In the genomic region with DNA sequence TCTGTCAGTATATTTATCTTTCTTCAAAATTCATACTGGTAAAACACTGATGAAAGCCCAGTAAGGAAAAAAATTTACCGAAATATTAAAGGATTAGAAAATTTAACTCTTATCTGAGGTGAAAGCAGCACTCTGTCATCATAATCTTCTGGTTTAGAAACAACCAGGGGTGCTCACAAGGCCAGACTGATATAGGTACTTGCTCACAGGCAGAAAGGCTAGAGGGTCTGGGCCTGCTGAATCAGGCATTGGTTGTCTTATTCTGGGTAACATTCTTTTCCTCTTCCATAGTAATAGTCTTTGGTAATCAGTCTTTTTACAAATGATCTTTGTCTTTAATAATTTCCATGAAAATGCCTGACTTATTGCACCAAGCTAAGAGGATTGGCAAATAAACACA, we compare ENCODE assay signal across 24 cellular contexts.
"Had no signal": no experiment of that assay in that cellular context is flagged by ENCODE, and none has a peak within 500 bp of the region (broad histone marks: within the 10 kb centered on the region; RNA-seq: fewer than 3 reads in every experiment).

No MANE protein-coding gene starts in this region.

- H3K4me1 ChIP-seq: breast epithelium, colonic mucosa, left lung, parathyroid adenoma, thyroid gland, upper lobe of right lung had no signal

- H3K27me3 Mint-ChIP-seq: activated CD4-positive, alpha-beta T cell treated with anti-CD3 and anti-CD28 coated beads, Interleukin-2, amount 10 ng/mL, durations not matched to agents 24 days and 14 days; activated CD8-positive, alpha-beta memory T cell treated with anti-CD3 and anti-CD28 coated beads, Interleukin-2, amount 10 ng/mL, durations not matched to agents 7 days and 5 days; activated CD8-positive, alpha-beta T cell treated with anti-CD3 and anti-CD28 coated beads for 36 hours; activated naive CD4-positive, alpha-beta T cell treated with anti-CD3 and anti-CD28 coated beads, Interleukin-2, amount 50 U/mL, for 24 hours; effector memory CD8-positive, alpha-beta T cell; natural killer cell treated with Interleukin-12 subunit alpha and Interleukin-12 subunit beta and Interleukin-15 and Interleukin-18, amount 100 ng/mL, for 72 hours; stimulated activated naive CD8-positive, alpha-beta T cell treated with anti-CD3 and anti-CD28 coated beads, Interleukin-15, Interleukin-2, amounts not matched to agents 100 ng/mL and 50 ng/mL, for 24 hours had no signal

- FAIRE-seq: endothelial cell of umbilical vein had no signal

- DNase-seq: activated CD4-positive, alpha-beta T cell treated with anti-CD3 and anti-CD28 coated beads, Interleukin-2, amount 10 ng/mL, durations not matched to agents 24 days and 14 days; activated CD8-positive, alpha-beta memory T cell treated with anti-CD3 and anti-CD28 coated beads, Interleukin-2, amount 10 ng/mL, durations not matched to agents 7 days and 5 days; activated CD8-positive, alpha-beta T cell treated with anti-CD3 and anti-CD28 coated beads for 36 hours; activated gamma-delta T cell; activated T-cell treated with anti-CD3 and anti-CD28 coated beads for 4 hours; aorta; colonic mucosa; dorsolateral prefrontal cortex; effector memory CD8-positive, alpha-beta T cell; kidney glomerular epithelial cell; left lung; right cardiac atrium; stimulated activated CD4-positive, alpha-beta T cell treated with anti-CD3 and anti-CD28 coated beads, Interleukin-12 subunit alpha, Interleukin-12 subunit beta, amount 100 ng/mL, for 4 hours; stimulated activated CD4-positive, alpha-beta T cell treated with anti-CD3 and anti-CD28 coated beads, Interleukin-4, amount 100 ng/mL, for 4 hours; substantia nigra; thyroid gland; upper lobe of right lung had no signal

- H3K4me1 Mint-ChIP-seq: activated CD4-positive, alpha-beta T cell treated with anti-CD3 and anti-CD28 coated beads, Interleukin-2, amount 10 ng/mL, durations not matched to agents 24 days and 14 days; activated CD8-positive, alpha-beta memory T cell treated with anti-CD3 and anti-CD28 coated beads, Interleukin-2, amount 10 ng/mL, durations not matched to agents 7 days and 5 days; activated naive CD4-positive, alpha-beta T cell treated with anti-CD3 and anti-CD28 coated beads, Interleukin-2, amount 50 U/mL, for 24 hours had no signal

- H2AFZ ChIP-seq: parathyroid adenoma had no signal

- H3K27me3 ChIP-seq: breast epithelium, colonic mucosa, dorsolateral prefrontal cortex, left lung, thyroid gland, upper lobe of right lung had no signal

- H3K9me3 Mint-ChIP-seq: activated CD4-positive, alpha-beta T cell treated with anti-CD3 and anti-CD28 coated beads, Interleukin-2, amount 10 ng/mL, durations not matched to agents 24 days and 14 days; activated CD8-positive, alpha-beta T cell treated with anti-CD3 and anti-CD28 coated beads for 36 hours; activated naive CD4-positive, alpha-beta T cell treated with anti-CD3 and anti-CD28 coated beads, Interleukin-2, amount 50 U/mL, for 24 hours had no signal

- H3K27ac Mint-ChIP-seq: activated CD4-positive, alpha-beta T cell treated with anti-CD3 and anti-CD28 coated beads, Interleukin-2, amount 10 ng/mL, durations not matched to agents 24 days and 14 days; activated CD8-positive, alpha-beta memory T cell treated with anti-CD3 and anti-CD28 coated beads, Interleukin-2, amount 10 ng/mL, durations not matched to agents 7 days and 5 days; activated CD8-positive, alpha-beta T cell treated with anti-CD3 and anti-CD28 coated beads for 36 hours; activated naive CD4-positive, alpha-beta T cell treated with anti-CD3 and anti-CD28 coated beads, Interleukin-2, amount 50 U/mL, for 24 hours; effector memory CD8-positive, alpha-beta T cell; natural killer cell treated with Interleukin-12 subunit alpha and Interleukin-12 subunit beta and Interleukin-15 and Interleukin-18, amount 100 ng/mL, for 72 hours; stimulated activated naive CD8-positive, alpha-beta T cell treated with anti-CD3 and anti-CD28 coated beads, Interleukin-15, Interleukin-2, amounts not matched to agents 100 ng/mL and 50 ng/mL, for 24 hours had no signal

- H3K9ac ChIP-seq: parathyroid adenoma had no signal

- H3K4me3 ChIP-seq: breast epithelium, colonic mucosa, dorsolateral prefrontal cortex, left lung, thyroid gland, upper lobe of right lung had no signal

- H3K36me3 ChIP-seq: breast epithelium, colonic mucosa, left lung, thyroid gland, upper lobe of right lung had no signal

- ATAC-seq: activated CD4-positive, CD25-positive, alpha-beta regulatory T cell treated with anti-CD3 and anti-CD28 coated beads, Interleukin-2, amount 50 U/mL, for 24 hours; activated CD8-positive, alpha-beta memory T cell treated with anti-CD3 and anti-CD28 coated beads, Interleukin-2, amount 10 ng/mL, durations not matched to agents 7 days and 5 days; activated CD8-positive, alpha-beta T cell treated with anti-CD3 and anti-CD28 coated beads for 36 hours; effector memory CD8-positive, alpha-beta T cell; left lung; natural killer cell treated with Interleukin-12 subunit alpha and Interleukin-12 subunit beta and Interleukin-15 and Interleukin-18, amount 100 ng/mL, for 72 hours; right cardiac atrium; upper lobe of right lung had no signal

- H3K79me2 ChIP-seq: parathyroid adenoma had no signal

- H3K27ac ChIP-seq: breast epithelium, colonic mucosa, dorsolateral prefrontal cortex, left lung, parathyroid adenoma, thyroid gland, upper lobe of right lung had no signal

- H3K9me3 ChIP-seq: breast epithelium, colonic mucosa, thyroid gland, upper lobe of right lung had no signal

- H3K36me3 Mint-ChIP-seq: activated CD8-positive, alpha-beta memory T cell treated with anti-CD3 and anti-CD28 coated beads, Interleukin-2, amount 10 ng/mL, durations not matched to agents 7 days and 5 days; activated naive CD4-positive, alpha-beta T cell treated with anti-CD3 and anti-CD28 coated beads, Interleukin-2, amount 50 U/mL, for 24 hours; natural killer cell treated with Interleukin-12 subunit alpha and Interleukin-12 subunit beta and Interleukin-15 and Interleukin-18, amount 100 ng/mL, for 72 hours had no signal

- H3K4me3 Mint-ChIP-seq: activated CD4-positive, alpha-beta T cell treated with anti-CD3 and anti-CD28 coated beads, Interleukin-2, amount 10 ng/mL, durations not matched to agents 24 days and 14 days; activated CD8-positive, alpha-beta memory T cell treated with anti-CD3 and anti-CD28 coated beads, Interleukin-2, amount 10 ng/mL, durations not matched to agents 7 days and 5 days; activated CD8-positive, alpha-beta T cell treated with anti-CD3 and anti-CD28 coated beads for 36 hours; activated naive CD4-positive, alpha-beta T cell treated with anti-CD3 and anti-CD28 coated beads, Interleukin-2, amount 50 U/mL, for 24 hours; effector memory CD8-positive, alpha-beta T cell; natural killer cell treated with Interleukin-12 subunit alpha and Interleukin-12 subunit beta and Interleukin-15 and Interleukin-18, amount 100 ng/mL, for 72 hours; stimulated activated naive CD8-positive, alpha-beta T cell treated with anti-CD3 and anti-CD28 coated beads, Interleukin-15, Interleukin-2, amounts not matched to agents 100 ng/mL and 50 ng/mL, for 24 hours had no signal
